Comparison of ENCODE assay signal across 1 cellular context in genomic region chr3:41033956-41034519, GRCh38.
TF ChIP-seq lines count a peak whose summit lies in the region.

No MANE protein-coding gene starts in this region.

TF ChIP-seq in HCT116, 20 proteins besides CTCF, POLR2A, EP300 and RAD21 (continued from another document):
- TF ChIP-seq REST (IDR thresholded peaks at IDR 0.05; ENCODE audit: low read depth), result no peak
- no peak for TF ChIP-seq CEBPB (IDR thresholded peaks at IDR 0.05; ENCODE audit: low read depth)
- no peak for TF ChIP-seq EGR1 (IDR thresholded peaks at IDR 0.05; ENCODE audit: low read depth)
- TF ChIP-seq JUND (IDR thresholded peaks at IDR 0.05), result no peak
- TF ChIP-seq SP1 (IDR thresholded peaks at IDR 0.05; ENCODE audit: low read depth), result no peak
- no peak for TF ChIP-seq ZFX (IDR thresholded peaks at IDR 0.05)
- TF ChIP-seq EZH2 (IDR thresholded peaks at IDR 0.05), result no peak
- no peak for TF ChIP-seq TCF7L2 (IDR thresholded peaks at IDR 0.05; ENCODE audit: borderline replicate concordance, extremely low read depth, insufficient read depth, insufficient read length)
- no peak for TF ChIP-seq ATF3 (IDR thresholded peaks at IDR 0.05)
